Comparison of ENCODE assay signal across 8 cellular contexts in the genomic region with DNA sequence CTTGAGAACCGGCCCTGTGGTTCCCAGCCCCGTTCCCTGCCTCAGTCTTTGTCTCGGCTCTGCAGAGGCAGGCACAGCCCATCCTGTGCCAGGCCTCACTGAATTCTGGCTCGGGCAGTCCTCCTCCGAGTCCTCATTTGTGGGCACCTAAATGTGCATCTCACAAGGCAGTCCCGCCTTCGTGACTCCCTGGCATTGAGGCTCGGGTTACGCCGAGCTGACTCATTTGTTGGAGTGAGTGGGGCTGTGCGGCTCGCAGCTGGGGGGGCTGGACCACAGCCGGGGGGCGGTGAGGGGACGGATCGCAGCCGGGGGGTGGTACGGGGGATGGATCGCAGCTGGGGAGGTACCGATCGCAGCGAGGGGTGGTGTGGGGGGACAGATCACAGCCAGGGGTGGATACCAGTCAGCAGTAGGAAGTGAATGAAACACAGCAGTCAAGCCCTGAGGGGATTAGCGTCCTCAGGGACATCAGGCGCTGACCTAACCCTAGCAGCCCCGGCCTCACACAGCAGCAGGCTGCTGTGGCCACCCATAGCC.
DNase-seq lines count a peak whose midpoint lies in the region; ATAC-seq, FAIRE-seq and TF ChIP-seq lines count a peak whose summit lies in the region.

No MANE protein-coding gene starts in this region.

- no peak for FAIRE-seq in A549 (lab: Jason Lieb, UNC)
- FAIRE-seq in kidney (lab: Jason Lieb, UNC): no peak

- peaks cover 26% of the 10 kb centered on the region for H3K36me3 Mint-ChIP-seq in brain

- peak overlapping the region in 3 of 5 experiments; percentile 10 to 43 (median 13) for H3K4me3 Mint-ChIP-seq in brain

- peak overlapping the region; percentile 22; the same call in 2 of the 3 replicates for H3K4me2 ChIP-seq in A549

- TF ChIP-seq POLR2A in A549 (IDR thresholded peaks at IDR 0.05; ENCODE audit: low read length) (no peak), suprapubic skin (IDR thresholded peaks at IDR 0.05) (no peak)

- H3K27me3 ChIP-seq in HUES64 (ENCODE audit: insufficient read depth, low read length) (no peaks in the 10 kb centered on the region), suprapubic skin (no peaks in the 10 kb centered on the region)

- CTCF ChIA-PET in A549 (lab: Yijun Ruan, JAX): interaction anchor here (1.3 to 8.2 kb wide), 5 partner anchors 13 to 227 kb away, joined by 3 to 40 read pairs (median 5); no protein-coding TSS in a partner anchor

- peak overlapping the region; percentile 70 to 97 (median 94) for H3K27ac Mint-ChIP-seq in brain

- WGBS in A549 (ENCODE audit: missing lambda C conversion rate): 49% methylated on average over 14 of the region's 25 CpGs
- WGBS in HUES64: 38% methylated on average over 25 of the region's 25 CpGs
- WGBS in suprapubic skin: 45% methylated on average over 8 of the region's 25 CpGs

- H3K9me3 ChIP-seq in A549 (0 out of 3 replicates have a peak, but pooled peaks cover 2% of the 10 kb centered on the region), HUES64 (ENCODE audit: insufficient read depth, low read depth, low read length) (no peaks in the 10 kb centered on the region), kidney (ENCODE audit: control insufficient read depth in 1 of 2, low read length in 2 of 2) (no peaks in the 10 kb centered on the region), suprapubic skin (no peaks in the 10 kb centered on the region)

- ATAC-seq in A549: peak; percentile 36 to 53; a peak in 4 of 6 replicates
- ATAC-seq in GM21515 (IDR thresholded peaks at IDR 0.05; ENCODE audit: unreplicated experiment): no peak
- ATAC-seq in GM19324 (IDR thresholded peaks at IDR 0.05; ENCODE audit: low FRiP score, unreplicated experiment): no peak

- TF ChIP-seq EP300 in A549 (IDR thresholded peaks at IDR 0.05): no peak
- TF ChIP-seq EP300 in suprapubic skin (IDR thresholded peaks at IDR 0.05): no peak

- POLR2A ChIA-PET in A549 (lab: Yijun Ruan, JAX): no interaction called here

- H3K27ac ChIP-seq in A549 (peak overlapping the region; percentile 5 to 77; a peak in 4 of 6 replicates), HUES64 (ENCODE audit: low read depth, low read length) (peak overlapping the region; percentile 40), kidney (ENCODE audit: low read depth in 2 of 2, low read length in 2 of 2) (no peak overlapping the region), suprapubic skin (peak overlapping the region; percentile 27)

- TF ChIP-seq CTCF in A549 (IDR thresholded peaks at IDR 0.05): no peak
- no peak for TF ChIP-seq CTCF in brain (conservative IDR thresholded peaks at IDR 0.05)
- no peak for TF ChIP-seq CTCF in kidney (IDR thresholded peaks at IDR 0.05; ENCODE audit: borderline replicate concordance, extremely low read depth, insufficient read depth)
- no peak for TF ChIP-seq CTCF in suprapubic skin (IDR thresholded peaks at IDR 0.05)

- no peak for TF ChIP-seq RAD21 in A549 (conservative IDR thresholded peaks at IDR 0.05 in 1 of 2, IDR thresholded peaks at IDR 0.05 in 1 of 2)

- no peaks in the 10 kb centered on the region for H3K27me3 Mint-ChIP-seq in brain

- intact Hi-C loops in kidney (cut with DNase I): no loop called here

- DNase-seq in A549 (ENCODE audit: low read depth in 1 of 2, low spot score in 1 of 2) (peak; percentile 29 to 30), kidney (peak; percentile 89), suprapubic skin (ENCODE audit: low spot score in 2 of 2) (no peak), SIG-M5 (lab: John Stamatoyannopoulos, UW) (no peak)

- H3K9ac ChIP-seq in HUES64 (ENCODE audit: low read depth, low read length): peak overlapping the region; percentile 46; the same call in 1 of the 2 replicates
- H3K9ac ChIP-seq in kidney (ENCODE audit: low read length in 2 of 2): no peak overlapping the region

- peaks cover 7% of the 10 kb centered on the region for H3K36me3 ChIP-seq in HUES64 (ENCODE audit: insufficient read depth, low read length)
- H3K36me3 ChIP-seq in kidney (ENCODE audit: control insufficient read depth in 1 of 2, insufficient read depth in 2 of 2, low read length in 2 of 2): peaks cover under 1 to 14% of the 10 kb centered on the region in 2 donors
- peaks cover 55% of the 10 kb centered on the region for H3K36me3 ChIP-seq in suprapubic skin

- H3K9me3 Mint-ChIP-seq in brain: peaks cover 0 to 6% (median 2%) of the 10 kb centered on the region in 5 experiments

- H3K4me3 ChIP-seq in A549: no peak overlapping the region
- H3K4me3 ChIP-seq in HUES64 (ENCODE audit: low read length): no peak overlapping the region
- H3K4me3 ChIP-seq in kidney (ENCODE audit: low read length in 2 of 2): no peak overlapping the region
- peak overlapping the region; percentile 21 for H3K4me3 ChIP-seq in suprapubic skin

- peaks cover 12% of the 10 kb centered on the region for H3K4me1 ChIP-seq in A549
- peaks cover 12% of the 10 kb centered on the region; the same call in 1 of the 2 replicates for H3K4me1 ChIP-seq in HUES64 (ENCODE audit: insufficient read depth, low read length)
- no peaks in the 10 kb centered on the region for H3K4me1 ChIP-seq in kidney (ENCODE audit: control insufficient read depth in 1 of 2, insufficient read depth in 1 of 2, low read depth in 1 of 2, low read length in 2 of 2)
- peaks cover 16% of the 10 kb centered on the region for H3K4me1 ChIP-seq in suprapubic skin

- H3K4me1 Mint-ChIP-seq in brain: peaks cover 40% of the 10 kb centered on the region

TF ChIP-seq in A549, 52 proteins besides CTCF, POLR2A, EP300 and RAD21:
- TF ChIP-seq, protein P1, sequence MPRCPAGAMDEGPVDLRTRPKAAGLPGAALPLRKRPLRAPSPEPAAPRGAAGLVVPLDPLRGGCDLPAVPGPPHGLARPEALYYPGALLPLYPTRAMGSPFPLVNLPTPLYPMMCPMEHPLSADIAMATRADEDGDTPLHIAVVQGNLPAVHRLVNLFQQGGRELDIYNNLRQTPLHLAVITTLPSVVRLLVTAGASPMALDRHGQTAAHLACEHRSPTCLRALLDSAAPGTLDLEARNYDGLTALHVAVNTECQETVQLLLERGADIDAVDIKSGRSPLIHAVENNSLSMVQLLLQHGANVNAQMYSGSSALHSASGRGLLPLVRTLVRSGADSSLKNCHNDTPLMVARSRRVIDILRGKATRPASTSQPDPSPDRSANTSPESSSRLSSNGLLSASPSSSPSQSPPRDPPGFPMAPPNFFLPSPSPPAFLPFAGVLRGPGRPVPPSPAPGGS (IDR thresholded peaks at IDR 0.05): no peak
- no peak for TF ChIP-seq SREBF2 (IDR thresholded peaks at IDR 0.05)
- TF ChIP-seq TFCP2L1 (CRISPR knock-in tag; IDR thresholded peaks at IDR 0.05): no peak
- no peak for TF ChIP-seq PHF8 (IDR thresholded peaks at IDR 0.05; ENCODE audit: borderline replicate concordance, low read depth)
- no peak for TF ChIP-seq HOXB13 (CRISPR knock-in tag; IDR thresholded peaks at IDR 0.05; ENCODE audit: low read depth)

Comparison
In these comparisons a context has a peak if more than half of its experiments do, and no peak if none do; other contexts are left out.
1. ATAC-seq: peak in A549 (2 of 2); none in GM21515 (single experiment) and GM19324 (single experiment).
2. DNase-seq: peak in A549 (2 of 2) and kidney (single experiment); none in suprapubic skin (0 of 2) and SIG-M5 (single experiment).
3. H3K27ac ChIP-seq: peak in A549 (2 of 2), HUES64 (single experiment) and suprapubic skin (single experiment); none in kidney (0 of 2).